Comparison of ENCODE assay signal across 8 cellular contexts in the genomic region with DNA sequence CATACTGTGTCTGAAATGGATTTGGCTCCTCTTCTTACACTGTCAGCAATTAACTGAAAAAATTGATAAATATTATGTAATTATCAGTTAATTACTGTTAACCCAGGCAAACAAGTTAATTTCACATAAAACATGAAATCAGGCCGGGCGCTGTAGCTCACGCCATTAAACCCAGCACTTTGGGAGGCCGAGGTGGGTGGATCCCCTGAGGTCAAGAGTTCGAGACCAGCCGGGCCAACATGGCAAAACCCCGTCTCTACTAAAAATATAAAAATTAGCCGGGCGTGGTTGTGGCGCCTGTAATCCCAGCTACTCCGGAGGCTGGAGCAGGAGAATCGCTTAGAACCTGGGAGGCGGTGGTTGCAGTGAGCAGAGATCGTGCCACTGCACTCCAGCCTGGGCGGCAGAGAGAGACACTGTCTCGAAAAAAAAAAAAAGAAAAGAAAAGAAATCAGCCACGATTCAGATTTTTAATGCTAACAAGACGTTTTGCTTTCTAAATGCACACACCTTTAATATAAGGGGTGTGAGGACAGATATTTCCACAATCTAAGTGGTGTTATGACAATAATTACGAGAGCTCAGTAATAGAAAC. TPM values are rescaled to one million over a fixed set of nuclear protein-coding genes. Genes with fewer than 3 reads are reported as not detected.
DNase-seq lines count a peak whose midpoint lies in the region; ATAC-seq, FAIRE-seq and TF ChIP-seq lines count a peak whose summit lies in the region.

No MANE protein-coding gene starts in this region.

- TF ChIP-seq CTCF in HFF-Myc (IDR thresholded peaks at IDR 0.05; ENCODE audit: low read depth, low read length, missing control alignments) (no peak), WTC11 (IDR thresholded peaks at IDR 0.05) (no peak), left ventricle myocardium inferior (IDR thresholded peaks at IDR 0.05; ENCODE audit: borderline replicate concordance) (no peak), GM13977 (IDR thresholded peaks at IDR 0.05; ENCODE audit: extremely low read depth, insufficient read depth, missing control alignments) (no peak)

- H3K27ac ChIP-seq in left ventricle myocardium inferior (replicated peaks): peak overlapping the region; percentile 96
- peak overlapping the region; percentile 83 to 97 for H3K27ac ChIP-seq in small intestine (ENCODE audit: low read depth in 1 of 2, low read length in 1 of 2)

- DNase-seq in HFF-Myc (ENCODE audit: extremely low read depth, low read depth) (no peak), WTC11 (ENCODE audit: low spot score) (no peak), left ventricle myocardium inferior (no peak), small intestine (no peak), GM13977 (ENCODE audit: low spot score) (no peak), KG1 (lab: John Stamatoyannopoulos, UW) (no peak), T1000 (lab: John Stamatoyannopoulos, UW) (no peak), NCI-H187 treated with DMSO at 0.1 percent for 48 hours (lab: John Stamatoyannopoulos, UW) (no peak)

- H3K4me1 ChIP-seq in left ventricle myocardium inferior (peaks cover 54% of the 10 kb centered on the region), small intestine (ENCODE audit: control insufficient read depth in 2 of 2, insufficient read depth in 1 of 2, low read depth in 1 of 2, low read length in 1 of 2) (peaks cover 0 to 1% of the 10 kb centered on the region in 2 donors)

- POLR2A ChIA-PET in WTC11 (lab: Charles Lee): interaction anchor here (1.4 to 4.3 kb wide), 4 partner anchors 11 to 69 kb away, joined by 4 to 45 read pairs (median 8); a partner anchor contains a TSS

- in situ Hi-C loops in GM13977 (cut with MboI; ENCODE audit: low pct_unique_long_range_greater_than_20kb, low sequenced_read_pairs, unreplicated experiment): no loop called here

- no peaks in the 10 kb centered on the region for H3K36me3 Mint-ChIP-seq in WTC11

- peaks cover 14% of the 10 kb centered on the region for H3K4me1 Mint-ChIP-seq in WTC11

- WGBS in small intestine, 3 donors: 6 to 24% (median 20%) methylated on average over 19 of the region's 19 CpGs

- peak overlapping the region; percentile 95 for H3K4me3 Mint-ChIP-seq in WTC11

- CTCF ChIA-PET in WTC11 (lab: Charles Lee): interaction anchor here (1.2 to 3.6 kb wide), 5 partner anchors 21 to 64 kb away, joined by 3 to 41 read pairs (median 4); a partner anchor contains a TSS

- intact Hi-C loops in left ventricle myocardium inferior (cut with micrococcal nuclease): no loop called here

- H3K27me3 ChIP-seq in left ventricle myocardium inferior (ENCODE audit: low read depth) (no peaks in the 10 kb centered on the region), small intestine (ENCODE audit: control insufficient read depth in 2 of 2, insufficient read depth in 2 of 2, low read length in 2 of 2) (no peaks in the 10 kb centered on the region)

- no peak for FAIRE-seq in small intestine (lab: Jason Lieb, UNC)

- no peaks in the 10 kb centered on the region for H3K9me3 Mint-ChIP-seq in WTC11

- no peaks in the 10 kb centered on the region for H3K27me3 Mint-ChIP-seq in WTC11 (ENCODE audit: low read depth)

- H3K36me3 ChIP-seq in left ventricle myocardium inferior: no peaks in the 10 kb centered on the region
- H3K36me3 ChIP-seq in small intestine (ENCODE audit: control insufficient read depth in 2 of 2, insufficient read depth in 2 of 2, low read length in 2 of 2): no peaks in the 10 kb centered on the region

- H3K27ac Mint-ChIP-seq in WTC11: peak overlapping the region; percentile 86

- H3K4me3 ChIP-seq in HFF-Myc (replicated peaks; ENCODE audit: low read depth, low read length): peak overlapping the region; percentile 55
- peak overlapping the region; percentile 78 for H3K4me3 ChIP-seq in left ventricle myocardium inferior
- H3K4me3 ChIP-seq in small intestine (ENCODE audit: low read depth in 1 of 2, low read length in 2 of 2): peak overlapping the region; percentile 53 to 85

- ATAC-seq in WTC11: no peak

- no peaks in the 10 kb centered on the region for H3K9me3 ChIP-seq in left ventricle myocardium inferior (replicated peaks)
- H3K9me3 ChIP-seq in small intestine (ENCODE audit: control insufficient read depth, low read depth): no peaks in the 10 kb centered on the region

TF ChIP-seq in WTC11, 78 proteins besides CTCF, POLR2A, EP300 and RAD21:
- TF ChIP-seq, protein P1, sequence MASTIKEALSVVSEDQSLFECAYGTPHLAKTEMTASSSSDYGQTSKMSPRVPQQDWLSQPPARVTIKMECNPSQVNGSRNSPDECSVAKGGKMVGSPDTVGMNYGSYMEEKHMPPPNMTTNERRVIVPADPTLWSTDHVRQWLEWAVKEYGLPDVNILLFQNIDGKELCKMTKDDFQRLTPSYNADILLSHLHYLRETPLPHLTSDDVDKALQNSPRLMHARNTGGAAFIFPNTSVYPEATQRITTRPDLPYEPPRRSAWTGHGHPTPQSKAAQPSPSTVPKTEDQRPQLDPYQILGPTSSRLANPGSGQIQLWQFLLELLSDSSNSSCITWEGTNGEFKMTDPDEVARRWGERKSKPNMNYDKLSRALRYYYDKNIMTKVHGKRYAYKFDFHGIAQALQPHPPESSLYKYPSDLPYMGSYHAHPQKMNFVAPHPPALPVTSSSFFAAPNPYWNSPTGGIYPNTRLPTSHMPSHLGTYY (CRISPR knock-in tag; IDR thresholded peaks at IDR 0.05): no peak
- TF ChIP-seq FOXJ3 (CRISPR knock-in tag; IDR thresholded peaks at IDR 0.05; ENCODE audit: borderline replicate concordance) (no peak), JAZF1 (CRISPR knock-in tag; IDR thresholded peaks at IDR 0.05) (no peak), EMX1 (CRISPR knock-in tag; IDR thresholded peaks at IDR 0.05) (no peak), FOXP1 (CRISPR knock-in tag; IDR thresholded peaks at IDR 0.05; ENCODE audit: borderline replicate concordance) (no peak), FOXK1 (CRISPR knock-in tag; IDR thresholded peaks at IDR 0.05) (no peak), NR3C1 (CRISPR knock-in tag; conservative IDR thresholded peaks at IDR 0.05; ENCODE audit: low read depth) (no peak), ZNF671 (CRISPR knock-in tag; IDR thresholded peaks at IDR 0.05) (no peak), SP1 (CRISPR knock-in tag; conservative IDR thresholded peaks at IDR 0.05) (no peak), MYBL2 (CRISPR knock-in tag; IDR thresholded peaks at IDR 0.05) (no peak)
- TF ChIP-seq, protein P2, sequence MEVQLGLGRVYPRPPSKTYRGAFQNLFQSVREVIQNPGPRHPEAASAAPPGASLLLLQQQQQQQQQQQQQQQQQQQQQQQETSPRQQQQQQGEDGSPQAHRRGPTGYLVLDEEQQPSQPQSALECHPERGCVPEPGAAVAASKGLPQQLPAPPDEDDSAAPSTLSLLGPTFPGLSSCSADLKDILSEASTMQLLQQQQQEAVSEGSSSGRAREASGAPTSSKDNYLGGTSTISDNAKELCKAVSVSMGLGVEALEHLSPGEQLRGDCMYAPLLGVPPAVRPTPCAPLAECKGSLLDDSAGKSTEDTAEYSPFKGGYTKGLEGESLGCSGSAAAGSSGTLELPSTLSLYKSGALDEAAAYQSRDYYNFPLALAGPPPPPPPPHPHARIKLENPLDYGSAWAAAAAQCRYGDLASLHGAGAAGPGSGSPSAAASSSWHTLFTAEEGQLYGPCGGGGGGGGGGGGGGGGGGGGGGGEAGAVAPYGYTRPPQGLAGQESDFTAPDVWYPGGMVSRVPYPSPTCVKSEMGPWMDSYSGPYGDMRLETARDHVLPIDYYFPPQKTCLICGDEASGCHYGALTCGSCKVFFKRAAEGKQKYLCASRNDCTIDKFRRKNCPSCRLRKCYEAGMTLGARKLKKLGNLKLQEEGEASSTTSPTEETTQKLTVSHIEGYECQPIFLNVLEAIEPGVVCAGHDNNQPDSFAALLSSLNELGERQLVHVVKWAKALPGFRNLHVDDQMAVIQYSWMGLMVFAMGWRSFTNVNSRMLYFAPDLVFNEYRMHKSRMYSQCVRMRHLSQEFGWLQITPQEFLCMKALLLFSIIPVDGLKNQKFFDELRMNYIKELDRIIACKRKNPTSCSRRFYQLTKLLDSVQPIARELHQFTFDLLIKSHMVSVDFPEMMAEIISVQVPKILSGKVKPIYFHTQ (CRISPR knock-in tag; IDR thresholded peaks at IDR 0.05): no peak
- TF ChIP-seq, protein P3, sequence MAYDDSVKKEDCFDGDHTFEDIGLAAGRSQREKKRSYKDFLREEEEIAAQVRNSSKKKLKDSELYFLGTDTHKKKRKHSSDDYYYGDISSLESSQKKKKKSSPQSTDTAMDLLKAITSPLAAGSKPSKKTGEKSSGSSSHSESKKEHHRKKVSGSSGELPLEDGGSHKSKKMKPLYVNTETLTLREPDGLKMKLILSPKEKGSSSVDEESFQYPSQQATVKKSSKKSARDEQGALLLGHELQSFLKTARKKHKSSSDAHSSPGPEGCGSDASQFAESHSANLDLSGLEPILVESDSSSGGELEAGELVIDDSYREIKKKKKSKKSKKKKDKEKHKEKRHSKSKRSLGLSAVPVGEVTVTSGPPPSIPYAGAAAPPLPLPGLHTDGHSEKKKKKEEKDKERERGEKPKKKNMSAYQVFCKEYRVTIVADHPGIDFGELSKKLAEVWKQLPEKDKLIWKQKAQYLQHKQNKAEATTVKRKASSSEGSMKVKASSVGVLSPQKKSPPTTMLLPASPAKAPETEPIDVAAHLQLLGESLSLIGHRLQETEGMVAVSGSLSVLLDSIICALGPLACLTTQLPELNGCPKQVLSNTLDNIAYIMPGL (CRISPR knock-in tag; IDR thresholded peaks at IDR 0.05): no peak
- TF ChIP-seq, protein P4, sequence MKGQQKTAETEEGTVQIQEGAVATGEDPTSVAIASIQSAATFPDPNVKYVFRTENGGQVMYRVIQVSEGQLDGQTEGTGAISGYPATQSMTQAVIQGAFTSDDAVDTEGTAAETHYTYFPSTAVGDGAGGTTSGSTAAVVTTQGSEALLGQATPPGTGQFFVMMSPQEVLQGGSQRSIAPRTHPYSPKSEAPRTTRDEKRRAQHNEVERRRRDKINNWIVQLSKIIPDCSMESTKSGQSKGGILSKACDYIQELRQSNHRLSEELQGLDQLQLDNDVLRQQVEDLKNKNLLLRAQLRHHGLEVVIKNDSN (CRISPR knock-in tag; IDR thresholded peaks at IDR 0.05): no peak
TF ChIP-seq in WTC11: peak in this region for 0.

RNA-seq across cellular contexts. Expression of a gene that starts 0.5 kb away (rescaled TPM):
- 10.7 to 15.6 TPM (median 11.7 TPM) in 3 replicates for total RNA-seq in WTC11 (2021)
- total RNA-seq in left ventricle myocardium inferior: 25.1 TPM
- 10 to 100 TPM; 12.2 to 28.8 (median 13.2) TPM for polyA plus RNA-seq in small intestine

RNA-seq across cellular contexts. Expression of a gene that starts 21.3 kb away (rescaled TPM):
- total RNA-seq in WTC11 (2021) (6.4 to 9.0 TPM (median 8.3 TPM) in 3 replicates), left ventricle myocardium inferior (6.6 TPM)
- polyA plus RNA-seq in small intestine: 1 to 10 TPM; 1.6 to 3.5 (median 2.4) TPM

RNA-seq across cellular contexts. Expression of a gene that starts 21.8 kb away (rescaled TPM):
- total RNA-seq in WTC11 (2021) (28.3 to 33.9 TPM (median 30.9 TPM) in 3 replicates), left ventricle myocardium inferior (18.3 TPM)
- 10 to 100 TPM; 10.5 to 11.6 (median 11.0) TPM for polyA plus RNA-seq in small intestine
